Comparison of ENCODE assay signal across 8 cellular contexts in the genomic region with DNA sequence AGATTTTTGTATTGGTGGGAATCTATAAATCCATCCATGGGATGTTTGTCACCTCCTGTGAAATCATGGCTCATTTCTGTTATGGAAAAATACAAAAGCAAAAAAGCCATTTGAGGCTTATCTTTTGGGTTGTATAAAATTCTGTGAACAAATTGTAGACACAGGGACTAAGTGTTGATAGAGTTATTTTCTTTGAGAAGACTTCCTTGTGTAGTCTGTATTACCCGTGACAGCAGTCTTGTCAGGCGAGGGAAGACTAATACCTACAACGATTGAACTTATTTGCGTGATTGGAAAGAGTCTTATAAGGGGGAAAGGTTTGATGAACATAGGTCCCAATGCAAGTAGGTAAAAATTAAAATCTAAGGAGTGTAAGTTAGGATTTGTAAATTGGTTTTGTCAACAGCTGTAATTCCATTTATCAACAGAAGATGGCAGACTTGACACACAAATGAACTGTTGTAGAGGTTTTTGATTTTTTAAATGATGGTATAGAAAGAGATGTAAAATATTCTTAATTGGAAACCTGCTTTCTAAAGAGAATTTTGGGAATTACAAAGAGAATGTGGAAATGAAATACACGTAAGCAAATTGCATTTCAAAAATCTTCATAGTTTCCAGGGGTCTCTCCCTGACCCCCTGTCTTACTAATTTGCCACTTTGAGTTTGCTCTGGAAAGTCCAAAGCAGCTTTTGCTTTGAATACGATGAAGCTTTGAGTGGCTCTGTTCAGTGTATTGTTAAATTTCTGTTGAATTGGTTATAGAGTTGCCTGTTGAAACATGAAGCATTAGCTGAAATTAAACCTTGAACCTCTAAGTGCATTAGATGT. TPM values are rescaled to one million over a fixed set of nuclear protein-coding genes. Genes with fewer than 3 reads are reported as not detected.
DNase-seq lines count a peak whose midpoint lies in the region; ATAC-seq and TF ChIP-seq lines count a peak whose summit lies in the region.

No MANE protein-coding gene starts in this region.

- no peak overlapping the region for H3K9ac ChIP-seq in liver (ENCODE audit: low read depth in 1 of 2, low read length in 2 of 2)

- in situ Hi-C loops in KBM-7 (cut with MboI; ENCODE audit: low pct_unique_long_range_greater_than_20kb, low sequenced_read_pairs), result loop anchor here (25.0 kb wide), 1 partner anchor 558 kb away; no protein-coding TSS in a partner anchor

- WGBS in body of pancreas, 2 donors, result 31 to 36% methylated on average over 6 of the region's 6 CpGs
- WGBS in liver, result 63% methylated on average over 6 of the region's 6 CpGs

- peak; percentile 45 for DNase-seq in ELR (ENCODE audit: low read depth)
- peak; percentile 54 for DNase-seq in KBM-7
- DNase-seq in body of pancreas, result no peak
- DNase-seq in COLO668 (lab: John Stamatoyannopoulos, UW; ENCODE audit: unreplicated experiment), result no peak

- H3K27me3 ChIP-seq in body of pancreas (no peaks in the 10 kb centered on the region), liver (ENCODE audit: control insufficient read depth in 4 of 4, insufficient read depth in 4 of 4, low read length in 3 of 4) (no peaks in the 10 kb centered on the region)

- TF ChIP-seq POLR2A in body of pancreas (IDR thresholded peaks at IDR 0.05), result no peak

- TF ChIP-seq CTCF in body of pancreas (IDR thresholded peaks at IDR 0.05) (peak; percentile 37 to 91 (median 84)), liver (IDR thresholded peaks at IDR 0.05; ENCODE audit: low read depth, low read length, missing input control) (peak; percentile 75)

- no peaks in the 10 kb centered on the region for H3K9me3 ChIP-seq in body of pancreas
- H3K9me3 ChIP-seq in liver (ENCODE audit: control insufficient read depth in 4 of 4, low read length in 3 of 4), result no peaks in the 10 kb centered on the region

- TF ChIP-seq RAD21 in liver (IDR thresholded peaks at IDR 0.05), result peak; percentile 81 to 83

- H3K4me1 ChIP-seq in body of pancreas (peaks cover 6% of the 10 kb centered on the region), liver (ENCODE audit: control insufficient read depth in 4 of 4, insufficient read depth in 4 of 4, low read length in 3 of 4) (peaks cover 0 to 2% (median 0%) of the 10 kb centered on the region in 4 donors)

- ATAC-seq in body of pancreas, result peak; percentile 62
- no peak for ATAC-seq in HG03196 (IDR thresholded peaks at IDR 0.05; ENCODE audit: unreplicated experiment)
- ATAC-seq in HG03097 (IDR thresholded peaks at IDR 0.05; ENCODE audit: low FRiP score, unreplicated experiment), result no peak
- ATAC-seq in GM18498 (IDR thresholded peaks at IDR 0.05; ENCODE audit: unreplicated experiment), result no peak

- H3K4me3 ChIP-seq in body of pancreas (no peak overlapping the region), liver (ENCODE audit: low read depth in 1 of 3, low read length in 3 of 3) (no peak overlapping the region)

- no peaks in the 10 kb centered on the region for H3K36me3 ChIP-seq in body of pancreas (replicated peaks in 1 of 2; ENCODE audit: insufficient read depth in 1 of 2, low read depth in 2 of 2)
- no peaks in the 10 kb centered on the region for H3K36me3 ChIP-seq in liver (ENCODE audit: control insufficient read depth in 4 of 4, insufficient read depth in 3 of 4, low read depth in 1 of 4, low read length in 3 of 4)

- intact Hi-C loops in body of pancreas (cut with DNase I), result no loop called here

- peak overlapping the region in 1 of 4 donors; percentile 14 for H3K27ac ChIP-seq in body of pancreas
- no peak overlapping the region for H3K27ac ChIP-seq in liver (ENCODE audit: low read depth in 1 of 2, low read length in 2 of 2)

TF ChIP-seq in liver, 16 proteins besides CTCF, POLR2A, EP300 and RAD21:
- TF ChIP-seq FOXA2 (IDR thresholded peaks at IDR 0.05), result peak; percentile 14
- TF ChIP-seq FOXA1 (IDR thresholded peaks at IDR 0.05), result no peak

RNA-seq across cellular contexts. Expression of a gene that starts 33.2 kb away (rescaled TPM):
- total RNA-seq in body of pancreas (1 to 10 TPM; 8.6 to 9.2 TPM), liver (10 to 100 TPM in 1 of 2 donors, 1 to 10 TPM in 1; 9.9 to 13.7 TPM)
- 10 to 100 TPM; 11.8 to 21.6 TPM for polyA plus RNA-seq in liver

Comparison
In these comparisons a context has a peak if more than half of its experiments do, and no peak if none do; other contexts are left out.
1. DNase-seq: peak in ELR (single experiment) and KBM-7 (single experiment); none in body of pancreas (0 of 4) and COLO668 (single experiment).